ENCODE assay signal across 10 cellular contexts in the genomic region with DNA sequence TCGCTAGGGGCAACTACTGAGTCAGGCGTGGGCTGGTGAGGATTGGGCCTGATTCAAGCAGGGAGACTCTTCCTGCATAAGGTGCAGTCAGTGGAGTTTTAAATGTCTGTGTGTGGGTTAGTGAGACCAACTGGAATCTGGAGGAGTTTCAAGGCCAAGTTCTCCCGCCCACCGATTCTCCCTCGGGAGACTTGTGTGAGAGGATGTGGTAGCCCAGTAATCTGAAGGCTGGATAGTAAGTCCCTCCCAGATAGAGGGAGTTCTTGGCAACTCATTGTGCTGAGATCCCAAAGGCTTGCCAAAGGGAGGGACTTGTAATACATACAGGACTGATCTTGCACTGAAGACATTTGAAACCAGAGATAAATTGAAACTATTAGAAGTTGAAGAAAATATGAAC. TPM values are rescaled to one million over a fixed set of nuclear protein-coding genes. Genes with fewer than 3 reads are reported as not detected.
DNase-seq lines count a peak whose midpoint lies in the region; ATAC-seq and TF ChIP-seq lines count a peak whose summit lies in the region.
"Had no signal": no experiment of that assay in that cellular context is flagged by ENCODE, and none has a peak within 500 bp of the region (broad histone marks: within the 10 kb centered on the region; RNA-seq: fewer than 3 reads in every experiment).

No MANE protein-coding gene starts in this region.

- H3K9me3 Mint-ChIP-seq in activated CD4-positive, alpha-beta memory T cell treated with anti-CD3 and anti-CD28 coated beads, Interleukin-2, amount 10 ng/mL, durations not matched to agents 7 days and 5 days = no peaks in the 10 kb centered on the region
- H3K9me3 Mint-ChIP-seq: dendritic cell treated with granulocyte-macrophage colony-stimulating factor and Interleukin-4, amounts not matched to agents 40 ng/mL and 50 ng/mL, for 4 days had no signal

- H3K36me3 Mint-ChIP-seq in activated CD4-positive, alpha-beta memory T cell treated with anti-CD3 and anti-CD28 coated beads, Interleukin-2, amount 10 ng/mL, durations not matched to agents 7 days and 5 days (ENCODE audit: low read depth) = no peaks in the 10 kb centered on the region

- H3K4me3 ChIP-seq in BJ (ENCODE audit: low read depth, low read length) = no peak overlapping the region

- no peak overlapping the region for H3K27ac Mint-ChIP-seq in activated CD4-positive, alpha-beta memory T cell treated with anti-CD3 and anti-CD28 coated beads, Interleukin-2, amount 10 ng/mL, durations not matched to agents 7 days and 5 days
- H3K27ac Mint-ChIP-seq: dendritic cell treated with granulocyte-macrophage colony-stimulating factor and Interleukin-4, amounts not matched to agents 40 ng/mL and 50 ng/mL, for 4 days had no signal

- POLR2A ChIA-PET in BJ (lab: Charles Lee) = no interaction called here
- POLR2A ChIA-PET in activated CD4-positive, alpha-beta memory T cell treated with anti-CD3 and anti-CD28 coated beads, Interleukin-2, amount 10 ng/mL, durations not matched to agents 7 days and 5 days (lab: Charles Lee) = no interaction called here

- H3K4me3 Mint-ChIP-seq in activated CD4-positive, alpha-beta memory T cell treated with anti-CD3 and anti-CD28 coated beads, Interleukin-2, amount 10 ng/mL, durations not matched to agents 7 days and 5 days = no peak overlapping the region
- H3K4me3 Mint-ChIP-seq: dendritic cell treated with granulocyte-macrophage colony-stimulating factor and Interleukin-4, amounts not matched to agents 40 ng/mL and 50 ng/mL, for 4 days had no signal

- no peaks in the 10 kb centered on the region for H3K36me3 ChIP-seq in BJ (ENCODE audit: control insufficient read depth, insufficient read depth, low read length)

- no peak for TF ChIP-seq CTCF in BJ (IDR thresholded peaks at IDR 0.05; ENCODE audit: insufficient read depth, low read depth, low read length)

- intact Hi-C loops in left cardiac atrium (cut with DNase I) = no loop called here

- H3K27me3 ChIP-seq in BJ (ENCODE audit: control insufficient read depth, insufficient read depth, low read length) = no peaks in the 10 kb centered on the region

- CTCF ChIA-PET in BJ (lab: Yijun Ruan, JAX) = no interaction called here
- CTCF ChIA-PET in activated CD4-positive, alpha-beta memory T cell treated with anti-CD3 and anti-CD28 coated beads, Interleukin-2, amount 10 ng/mL, durations not matched to agents 7 days and 5 days (lab: Charles Lee) = no interaction called here

- peaks cover 18% of the 10 kb centered on the region for H3K27me3 Mint-ChIP-seq in activated CD4-positive, alpha-beta memory T cell treated with anti-CD3 and anti-CD28 coated beads, Interleukin-2, amount 10 ng/mL, durations not matched to agents 7 days and 5 days

- peaks cover 10% of the 10 kb centered on the region for H3K4me1 Mint-ChIP-seq in activated CD4-positive, alpha-beta memory T cell treated with anti-CD3 and anti-CD28 coated beads, Interleukin-2, amount 10 ng/mL, durations not matched to agents 7 days and 5 days

- DNase-seq in BJ (ENCODE audit: low read depth) = peak; percentile 17
- peak; percentile 99 for DNase-seq in LHCN-M2 (ENCODE audit: low read depth)
- DNase-seq in left cardiac atrium = peak; percentile 57
- DNase-seq in putamen (ENCODE audit: low spot score) = no peak
- DNase-seq in SK-N-DZ (ENCODE audit: low spot score) = no peak
- DNase-seq in activated CD4-positive, alpha-beta memory T cell treated with anti-CD3 and anti-CD28 coated beads, Interleukin-2, amount 10 ng/mL, durations not matched to agents 7 days and 5 days = no peak
- DNase-seq in HuH-7 (ENCODE audit: low spot score) = no peak
- DNase-seq: SHP77 treated with DMSO at 0.1 percent for 48 hours had no signal

- peak; percentile 38 for ATAC-seq in GM21619 (IDR thresholded peaks at IDR 0.05; ENCODE audit: unreplicated experiment)
- peak; percentile 96 to 98 for ATAC-seq in left cardiac atrium

RNA-seq across cellular contexts. Expression of a gene that starts 51.8 kb away (rescaled TPM):
- polyA plus RNA-seq in BJ (2011; rRNA removed) = 8.5 and 15.5 TPM in 2 replicates
- 36.4 and 47.7 TPM in 2 replicates for polyA minus RNA-seq in BJ (2011; rRNA and poly(A)+ RNA removed)
- 44.7 and 57.3 TPM in 2 replicates for total RNA-seq in LHCN-M2 (2014; rRNA removed)
- 6.3 TPM for polyA plus RNA-seq in LHCN-M2 (2012)
- 10 to 100 TPM; 17.6 to 18.0 TPM for total RNA-seq in left cardiac atrium
- 23.8 and 31.0 TPM in 2 replicates for polyA plus RNA-seq in SK-N-DZ (2014; cell fraction: cytosol; rRNA removed)
- 42.7 and 45.7 TPM in 2 replicates for polyA plus RNA-seq in SK-N-DZ (2014; cell fraction: nucleus; rRNA removed)
- total RNA-seq in activated CD4-positive, alpha-beta memory T cell treated with anti-CD3 and anti-CD28 coated beads, Interleukin-2, amount 10 ng/mL, durations not matched to agents 7 days and 5 days = 10 to 100 TPM; 21.8 to 23.2 TPM

Comparison
In these comparisons a context has a peak if more than half of its experiments do, and no peak if none do; other contexts are left out.
1. DNase-seq: peak in BJ (single experiment), LHCN-M2 (single experiment) and left cardiac atrium (single experiment); none in putamen (single experiment), SK-N-DZ (single experiment), activated CD4-positive, alpha-beta memory T cell treated with anti-CD3 and anti-CD28 coated beads, Interleukin-2, amount 10 ng/mL, durations not matched to agents 7 days and 5 days (single experiment) and HuH-7 (single experiment).